In the genomic region with DNA sequence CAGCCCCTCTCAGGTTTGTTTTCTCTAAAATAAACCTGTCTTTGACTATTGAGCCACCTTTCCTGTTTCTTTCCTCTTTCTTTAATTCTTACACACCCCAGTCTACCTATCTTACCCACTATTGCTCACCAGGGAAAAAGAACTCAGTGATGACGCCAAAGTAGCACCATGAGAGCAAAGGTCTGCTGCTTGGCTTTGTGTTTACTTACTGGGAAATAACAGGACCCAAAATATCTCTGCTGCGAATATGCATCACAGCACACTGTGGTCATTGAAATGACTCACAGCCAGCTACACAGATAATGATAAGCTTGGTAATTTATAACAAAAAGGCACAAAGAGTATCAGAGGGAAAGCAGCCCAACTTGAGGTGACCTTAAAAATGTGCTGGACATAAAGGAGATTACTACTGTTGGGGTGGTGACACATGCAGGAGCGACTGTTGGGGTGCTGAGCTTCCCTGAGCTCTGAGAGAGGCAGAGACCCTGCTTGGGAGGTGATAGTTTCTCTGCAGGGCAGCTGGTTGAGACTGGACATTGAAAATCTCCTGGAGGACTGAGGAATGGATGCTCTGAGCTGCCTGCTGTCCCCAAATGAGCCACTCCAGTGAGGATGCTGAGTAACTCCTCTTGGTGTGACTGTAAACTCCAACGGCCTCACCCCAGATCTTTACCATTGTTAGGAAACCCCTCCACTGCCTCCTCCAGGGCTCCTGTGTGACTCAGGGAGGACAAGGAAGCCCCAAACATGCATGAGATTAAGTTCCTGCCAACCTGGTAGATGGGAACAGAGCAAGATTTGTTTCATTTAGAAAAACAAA, we compare ENCODE assay signal across 8 cellular contexts.
A peak's percentile ranks its signal among the peaks of the same experiment; 100 is the strongest.
DNase-seq lines count a peak whose midpoint lies in the region; ATAC-seq lines count a peak whose summit lies in the region.

No MANE protein-coding gene starts in this region.

- no peak for DNase-seq in stimulated activated naive CD8-positive, alpha-beta T cell treated with anti-CD3 and anti-CD28 coated beads, Interleukin-15, Interleukin-2, amounts not matched to agents 100 U/mL and 50 U/mL, for 24 hours
- no peak for DNase-seq in stimulated activated naive CD8-positive, alpha-beta T cell treated with anti-CD3 and anti-CD28 coated beads, Interleukin-15, amount 100 ng/mL, for 72 hours
- DNase-seq in epithelial cell of prostate (ENCODE audit: low read depth, low spot score) (peak; percentile 24), midbrain (lab: John Stamatoyannopoulos, UW) (no peak), DMS53 treated with DMSO at 0.1 percent for 48 hours (lab: John Stamatoyannopoulos, UW; ENCODE audit: unreplicated experiment) (no peak)
- no peak for DNase-seq in stimulated activated naive B cell treated with anti-CD40 and anti-IgM and Interleukin-4, amounts not matched to agents 10 μg/mL and 1 μg/mL and 100 μg/mL, for 72 hours
- DNase-seq in T-helper 2 cell treated with Interferon-gamma antibody and Interleukin-4, amounts not matched to agents 5 μg/mL and 100 μg/mL, for 36 hours (ENCODE audit: low spot score), result no peak

- ATAC-seq in stimulated activated naive CD8-positive, alpha-beta T cell treated with anti-CD3 and anti-CD28 coated beads, Interleukin-15, Interleukin-2, amounts not matched to agents 100 U/mL and 50 U/mL, for 24 hours, result peak; percentile 42
- ATAC-seq in stimulated activated naive CD8-positive, alpha-beta T cell treated with anti-CD3 and anti-CD28 coated beads, Interleukin-15, amount 100 ng/mL, for 72 hours, result no peak
- peak; percentile 72 for ATAC-seq in HG03520 (IDR thresholded peaks at IDR 0.05; ENCODE audit: unreplicated experiment)
- ATAC-seq in stimulated activated naive B cell treated with anti-CD40 and anti-IgM and Interleukin-4, amounts not matched to agents 10 μg/mL and 1 μg/mL and 100 μg/mL, for 72 hours (replicated peaks), result peak; percentile 87 to 95

- H3K4me3 Mint-ChIP-seq in stimulated activated naive CD8-positive, alpha-beta T cell treated with anti-CD3 and anti-CD28 coated beads, Interleukin-15, amount 100 ng/mL, for 72 hours, result no peak overlapping the region
- peak overlapping the region in 1 of 2 donors; percentile 0 for H3K4me3 Mint-ChIP-seq in stimulated activated naive B cell treated with anti-CD40 and anti-IgM and Interleukin-4, amounts not matched to agents 10 μg/mL and 1 μg/mL and 100 μg/mL, for 72 hours
- H3K4me3 Mint-ChIP-seq in T-helper 2 cell treated with Interferon-gamma antibody and Interleukin-4, amounts not matched to agents 5 μg/mL and 100 μg/mL, for 36 hours, result no peak overlapping the region

- no peak overlapping the region for H3K27ac ChIP-seq in epithelial cell of prostate

- H3K27ac Mint-ChIP-seq in stimulated activated naive CD8-positive, alpha-beta T cell treated with anti-CD3 and anti-CD28 coated beads, Interleukin-15, amount 100 ng/mL, for 72 hours, result no peak overlapping the region
- peak overlapping the region; percentile 1 for H3K27ac Mint-ChIP-seq in stimulated activated naive B cell treated with anti-CD40 and anti-IgM and Interleukin-4, amounts not matched to agents 10 μg/mL and 1 μg/mL and 100 μg/mL, for 72 hours
- H3K27ac Mint-ChIP-seq in T-helper 2 cell treated with Interferon-gamma antibody and Interleukin-4, amounts not matched to agents 5 μg/mL and 100 μg/mL, for 36 hours, result no peak overlapping the region

- H3K27me3 Mint-ChIP-seq in stimulated activated naive CD8-positive, alpha-beta T cell treated with anti-CD3 and anti-CD28 coated beads, Interleukin-15, amount 100 ng/mL, for 72 hours, result no peaks in the 10 kb centered on the region
- H3K27me3 Mint-ChIP-seq in stimulated activated naive B cell treated with anti-CD40 and anti-IgM and Interleukin-4, amounts not matched to agents 10 μg/mL and 1 μg/mL and 100 μg/mL, for 72 hours, result no peaks in the 10 kb centered on the region
- H3K27me3 Mint-ChIP-seq in T-helper 2 cell treated with Interferon-gamma antibody and Interleukin-4, amounts not matched to agents 5 μg/mL and 100 μg/mL, for 36 hours (ENCODE audit: low read depth), result no peaks in the 10 kb centered on the region

- H3K36me3 Mint-ChIP-seq in stimulated activated naive B cell treated with anti-CD40 and anti-IgM and Interleukin-4, amounts not matched to agents 10 μg/mL and 1 μg/mL and 100 μg/mL, for 72 hours, result no peaks in the 10 kb centered on the region
- no peaks in the 10 kb centered on the region for H3K36me3 Mint-ChIP-seq in T-helper 2 cell treated with Interferon-gamma antibody and Interleukin-4, amounts not matched to agents 5 μg/mL and 100 μg/mL, for 36 hours (ENCODE audit: low read depth)

- no peaks in the 10 kb centered on the region for H3K9me3 Mint-ChIP-seq in stimulated activated naive CD8-positive, alpha-beta T cell treated with anti-CD3 and anti-CD28 coated beads, Interleukin-15, amount 100 ng/mL, for 72 hours
- no peaks in the 10 kb centered on the region for H3K9me3 Mint-ChIP-seq in stimulated activated naive B cell treated with anti-CD40 and anti-IgM and Interleukin-4, amounts not matched to agents 10 μg/mL and 1 μg/mL and 100 μg/mL, for 72 hours
- no peaks in the 10 kb centered on the region for H3K9me3 Mint-ChIP-seq in T-helper 2 cell treated with Interferon-gamma antibody and Interleukin-4, amounts not matched to agents 5 μg/mL and 100 μg/mL, for 36 hours

- H3K4me1 Mint-ChIP-seq in stimulated activated naive CD8-positive, alpha-beta T cell treated with anti-CD3 and anti-CD28 coated beads, Interleukin-15, amount 100 ng/mL, for 72 hours, result no peaks in the 10 kb centered on the region
- H3K4me1 Mint-ChIP-seq in stimulated activated naive B cell treated with anti-CD40 and anti-IgM and Interleukin-4, amounts not matched to agents 10 μg/mL and 1 μg/mL and 100 μg/mL, for 72 hours, result peaks cover 2 to 6% of the 10 kb centered on the region in 2 donors
- H3K4me1 Mint-ChIP-seq in T-helper 2 cell treated with Interferon-gamma antibody and Interleukin-4, amounts not matched to agents 5 μg/mL and 100 μg/mL, for 36 hours (ENCODE audit: low read depth), result no peaks in the 10 kb centered on the region
